Comparison of ENCODE assay signal across 1 cellular context in genomic region chr6:108578595-108579038, GRCh38.
A peak's percentile ranks its signal among the peaks of the same experiment; 100 is the strongest.
TF ChIP-seq lines count a peak whose summit lies in the region.

No MANE protein-coding gene starts in this region.

TF ChIP-seq in K562, 482 proteins besides CTCF, POLR2A, EP300 and RAD21 (continued from another document and continues in another):
- TF ChIP-seq THAP7 (CRISPR knock-in tag; IDR thresholded peaks at IDR 0.05) = no peak
- no peak for TF ChIP-seq CREB3 (tag; conservative IDR thresholded peaks at IDR 0.05; ENCODE audit: low read depth)
- no peak for TF ChIP-seq SMAD2 (IDR thresholded peaks at IDR 0.05; ENCODE audit: low read depth, low read length)
- no peak for TF ChIP-seq ARHGAP35 (IDR thresholded peaks at IDR 0.05; ENCODE audit: partially characterized antibody)
- no peak for TF ChIP-seq IRF9 (tag; IDR thresholded peaks at IDR 0.05)
- TF ChIP-seq HMGXB4 (CRISPR knock-in tag; IDR thresholded peaks at IDR 0.05) = no peak
- no peak for TF ChIP-seq IFI16 (CRISPR knock-in tag; IDR thresholded peaks at IDR 0.05)
- no peak for TF ChIP-seq ZNF764 (CRISPR knock-in tag; IDR thresholded peaks at IDR 0.05; ENCODE audit: low read depth)
- TF ChIP-seq GABPB1 (CRISPR knock-in tag; IDR thresholded peaks at IDR 0.05) = no peak
- no peak for TF ChIP-seq TEAD2 (tag; IDR thresholded peaks at IDR 0.05)
- TF ChIP-seq BRCA1 (IDR thresholded peaks at IDR 0.05) = no peak
- TF ChIP-seq BRCA1 (CRISPR knock-in tag; IDR thresholded peaks at IDR 0.05) = no peak
- TF ChIP-seq ZNF134 (CRISPR knock-in tag; conservative IDR thresholded peaks at IDR 0.05) = no peak
- TF ChIP-seq NRF1 (conservative IDR thresholded peaks at IDR 0.05 in 1 of 2, IDR thresholded peaks at IDR 0.05 in 1 of 2) = peak in 1 of 2 experiments; percentile 40; a peak in 3 of 4 replicates
- no peak for TF ChIP-seq ZNF830 (CRISPR knock-in tag; IDR thresholded peaks at IDR 0.05)
- TF ChIP-seq ZNF644 (tag; IDR thresholded peaks at IDR 0.05; ENCODE audit: low read depth) = no peak
- 0 out of 2 replicates have a peak, but pooled peaks have one; percentile 14 for TF ChIP-seq THRB (CRISPR knock-in tag; conservative IDR thresholded peaks at IDR 0.05)
- TF ChIP-seq KLF10 (CRISPR knock-in tag; IDR thresholded peaks at IDR 0.05) = no peak
- no peak for TF ChIP-seq PPARD (CRISPR knock-in tag; IDR thresholded peaks at IDR 0.05)
- no peak for TF ChIP-seq ZNF583 (CRISPR knock-in tag; IDR thresholded peaks at IDR 0.05)
- TF ChIP-seq ZC3H8 (IDR thresholded peaks at IDR 0.05) = no peak
- TF ChIP-seq CBX5 (IDR thresholded peaks at IDR 0.05; ENCODE audit: borderline replicate concordance, low read depth) = no peak
- no peak for TF ChIP-seq ZNF57 (CRISPR knock-in tag; IDR thresholded peaks at IDR 0.05)
- 0 out of 2 replicates have a peak, but pooled peaks have one; percentile 5 for TF ChIP-seq NFE2L1 (tag; IDR thresholded peaks at IDR 0.05; ENCODE audit: borderline replicate concordance, low read depth)
- TF ChIP-seq NCOA4 (IDR thresholded peaks at IDR 0.05; ENCODE audit: partially characterized antibody) = no peak
- TF ChIP-seq SRSF1 (IDR thresholded peaks at IDR 0.05; ENCODE audit: low read depth, low read length) = no peak
- no peak for TF ChIP-seq ZNF311 (CRISPR knock-in tag; IDR thresholded peaks at IDR 0.05)
- no peak for TF ChIP-seq ZNF609 (CRISPR knock-in tag; IDR thresholded peaks at IDR 0.05; ENCODE audit: borderline replicate concordance)
- TF ChIP-seq GMEB1 (CRISPR knock-in tag; IDR thresholded peaks at IDR 0.05) = no peak
- peak; percentile 87 to 92 for TF ChIP-seq TRIM24 (IDR thresholded peaks at IDR 0.05)
- TF ChIP-seq LARP7 (IDR thresholded peaks at IDR 0.05) = peak; percentile 12; the same call in 1 of the 2 replicates
- no peak for TF ChIP-seq ZNF507 (tag; conservative IDR thresholded peaks at IDR 0.05)
- TF ChIP-seq ZNF324 (CRISPR knock-in tag; IDR thresholded peaks at IDR 0.05) = no peak
- TF ChIP-seq ETV5 (CRISPR knock-in tag; IDR thresholded peaks at IDR 0.05; ENCODE audit: low read depth) = no peak
- no peak for TF ChIP-seq HMG20A (CRISPR knock-in tag; conservative IDR thresholded peaks at IDR 0.05)
- no peak for TF ChIP-seq PHTF2 (CRISPR knock-in tag; IDR thresholded peaks at IDR 0.05)
- no peak for TF ChIP-seq THAP12 (CRISPR knock-in tag; IDR thresholded peaks at IDR 0.05)
- no peak for TF ChIP-seq ZNF277 (CRISPR knock-in tag; IDR thresholded peaks at IDR 0.05; ENCODE audit: borderline replicate concordance)
- TF ChIP-seq ZNF592 (IDR thresholded peaks at IDR 0.05) = peak; percentile 46
- no peak for TF ChIP-seq THRA (IDR thresholded peaks at IDR 0.05)
- TF ChIP-seq CHCHD3 (CRISPR knock-in tag; IDR thresholded peaks at IDR 0.05) = no peak
- no peak for TF ChIP-seq ZNF24 (IDR thresholded peaks at IDR 0.05)
